Comparison of ENCODE assay signal across 8 cellular contexts in genomic region chr22:41966607-41967240, GRCh38. TPM values are rescaled to one million over a fixed set of nuclear protein-coding genes. Genes with fewer than 3 reads are reported as not detected.
A peak's percentile ranks its signal among the peaks of the same experiment; 100 is the strongest.
DNase-seq lines count a peak whose midpoint lies in the region; TF ChIP-seq lines count a peak whose summit lies in the region.

No MANE protein-coding gene starts in this region.

- peak overlapping the region; percentile 8 for H3K27ac ChIP-seq in temporal lobe (ENCODE audit: low read depth, low read length)

- TF ChIP-seq CTCF in kidney epithelial cell (IDR thresholded peaks at IDR 0.05; ENCODE audit: insufficient read depth, low read length, poor library complexity, severe bottlenecking) = peak; percentile 18

- H3K27me3 ChIP-seq in kidney epithelial cell (ENCODE audit: control insufficient read depth, insufficient read depth, low read length) = peaks cover 9% of the 10 kb centered on the region

- peak in 2 of 3 experiments; percentile 6 to 49 for DNase-seq in NCI-H1417 (lab: John Stamatoyannopoulos, UW)
- no peak for DNase-seq in NCI-H1417 treated with DMSO at 0.1 percent for 48 hours (lab: John Stamatoyannopoulos, UW)
- DNase-seq in HPDE6-E6E7 (ENCODE audit: extremely low spot score) = peak; percentile 53
- peak; percentile 26 for DNase-seq in SIG-M5 (lab: John Stamatoyannopoulos, UW)
- DNase-seq in brain pericyte (ENCODE audit: low read depth, low spot score) = peak; percentile 34
- peak; percentile 39 for DNase-seq in kidney epithelial cell (ENCODE audit: low read depth)
- no peak for DNase-seq in cortex of kidney (lab: John Stamatoyannopoulos, UW)

- H3K36me3 ChIP-seq in kidney epithelial cell (ENCODE audit: control insufficient read depth, insufficient read depth, low read length) = no peaks in the 10 kb centered on the region

- no peak overlapping the region for H3K4me3 ChIP-seq in kidney epithelial cell (ENCODE audit: low read depth, low read length)

RNA-seq across cellular contexts. Expression of gene SEPTIN3, which starts 2.5 kb away (rescaled TPM):
- total RNA-seq in kidney epithelial cell (1.9 and 2.5 TPM in 2 replicates), temporal lobe (172 TPM)

RNA-seq across cellular contexts. Expression of gene CENPM, which starts 19.8 kb away (rescaled TPM):
- total RNA-seq in kidney epithelial cell (9.8 and 14.3 TPM in 2 replicates), temporal lobe (3.0 TPM)

RNA-seq across cellular contexts. Expression of gene WBP2NL, which starts 31.9 kb away (rescaled TPM):
- total RNA-seq in kidney epithelial cell (0.68 and 2.6 TPM in 2 replicates), temporal lobe (3.7 TPM)

RNA-seq across cellular contexts. Expression of gene TNFRSF13C, which starts 40.1 kb away (rescaled TPM):
- 0.41 and 0.96 TPM in 2 replicates for total RNA-seq in kidney epithelial cell
- 0.49 TPM for total RNA-seq in temporal lobe

Comparison
In these comparisons a context has a peak if more than half of its experiments do, and no peak if none do; other contexts are left out.
1. DNase-seq: peak in NCI-H1417 (2 of 3), HPDE6-E6E7 (single experiment), SIG-M5 (single experiment), brain pericyte (single experiment) and kidney epithelial cell (single experiment); none in NCI-H1417 treated with DMSO at 0.1 percent for 48 hours (single experiment) and cortex of kidney (single experiment).
2. RNA of gene SEPTIN3, which starts 2.5 kb away (total RNA-seq): 172 TPM in temporal lobe (single experiment); 1.9 to 2.5 TPM in kidney epithelial cell; every median in the first group is over 10 times any median in the second.